In genomic region chr1:72431810-72432209, GRCh38 we compare ENCODE assay signal across 24 cellular contexts.
"Had no signal": no experiment of that assay in that cellular context is flagged by ENCODE, and none has a peak within 500 bp of the region (broad histone marks: within the 10 kb centered on the region; RNA-seq: fewer than 3 reads in every experiment).

No MANE protein-coding gene starts in this region.

- H3K36me3 ChIP-seq: brain microvascular endothelial cell, esophagus squamous epithelium, gastroesophageal sphincter, spleen, tibial nerve had no signal

- FAIRE-seq: astrocyte, kidney had no signal

- H3K4me1 ChIP-seq: esophagus squamous epithelium, gastroesophageal sphincter, spleen, tibial nerve had no signal

- ATAC-seq: activated T-cell treated with anti-CD3 and anti-CD28 coated beads, Interleukin-2, amount 50 U/mL, for 72 hours; gastroesophageal sphincter; naive thymus-derived CD4-positive, alpha-beta T cell; right cardiac atrium had no signal

- DNase-seq: activated CD4-positive, alpha-beta T cell treated with anti-CD3 and anti-CD28 coated beads for 4 hours; activated CD4-positive, alpha-beta T cell treated with anti-CD3 and anti-CD28 coated beads, Interleukin-2, amount 50 U/mL, for 4 hours; activated naive CD4-positive, alpha-beta T cell treated with anti-CD3 and anti-CD28 coated beads for 36 hours; activated naive CD8-positive, alpha-beta T cell treated with anti-CD3 and anti-CD28 coated beads, Interleukin-2, amount 10 ng/mL, durations not matched to agents 7 days and 5 days; activated T-cell treated with anti-CD3 and anti-CD28 coated beads for 4 hours; activated T-cell treated with anti-CD3 and anti-CD28 coated beads, Interleukin-2, amount 50 U/mL, for 72 hours; amniotic stem cell; brain microvascular endothelial cell; central memory CD4-positive, alpha-beta T cell; endodermal cell; esophagus squamous epithelium; hippocampal formation; kidney; midbrain; naive thymus-derived CD4-positive, alpha-beta T cell; nucleus accumbens; right cardiac atrium; spleen; stimulated activated naive CD4-positive, alpha-beta T cell treated with Interleukin-2 at 50 U/mL for 16 hours; T-helper 1 cell had no signal

- H3K4me3 ChIP-seq: esophagus squamous epithelium, gastroesophageal sphincter, spleen, tibial nerve had no signal

- H3K27me3 ChIP-seq: brain microvascular endothelial cell, esophagus squamous epithelium, gastroesophageal sphincter, spleen, tibial nerve had no signal

- H3K27ac ChIP-seq: brain microvascular endothelial cell, esophagus squamous epithelium, gastroesophageal sphincter, spleen, tibial nerve, VCaP had no signal
